Comparison of ENCODE assay signal across 7 cellular contexts in the genomic region with DNA sequence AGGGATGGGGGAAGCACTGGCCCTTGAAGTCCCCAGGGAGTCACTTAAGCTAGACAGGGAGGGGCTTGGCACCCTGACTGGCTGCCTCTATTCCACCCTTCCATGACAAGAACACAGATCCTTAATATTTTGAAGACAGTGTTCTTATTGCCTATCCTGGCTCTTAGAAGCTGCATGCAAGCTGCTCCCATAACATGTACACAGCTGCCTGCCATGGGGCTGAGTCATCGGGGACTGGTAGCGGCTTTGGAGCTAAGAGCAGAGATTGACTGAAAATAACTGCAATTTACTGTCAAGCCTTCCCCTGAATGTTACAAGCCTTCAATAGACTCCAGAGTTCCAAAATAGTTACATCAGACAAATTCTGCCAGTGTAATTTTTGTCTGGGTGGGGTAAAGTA.
A peak's percentile ranks its signal among the peaks of the same experiment; 100 is the strongest.
DNase-seq lines count a peak whose midpoint lies in the region; ATAC-seq and TF ChIP-seq lines count a peak whose summit lies in the region.
"Not testable (repeated sequence)": the region's sequence is repeated elsewhere in the genome, so short reads cannot be mapped to it uniquely, and the experiment has no call there.

No MANE protein-coding gene starts in this region.

- peak overlapping the region; percentile 41 for H3K27ac Mint-ChIP-seq in chondrocyte (ENCODE audit: unreplicated experiment)

- not testable (repeated sequence) for H3K9me3 Mint-ChIP-seq in chondrocyte (ENCODE audit: low read depth)

- H3K36me3 Mint-ChIP-seq in chondrocyte (ENCODE audit: low read depth) = peaks cover 11% of the 10 kb centered on the region

- H3K4me1 Mint-ChIP-seq in chondrocyte (ENCODE audit: low read depth) = peaks cover 20% of the 10 kb centered on the region

- intact Hi-C loops in left lung (cut with DNase I) = not testable (repeated sequence)

- H3K27ac ChIP-seq in left lung = not testable (repeated sequence)

- TF ChIP-seq CTCF in chondrocyte (IDR thresholded peaks at IDR 0.05); foreskin fibroblast (IDR thresholded peaks at IDR 0.05; ENCODE audit: low read depth, low read length); left lung (IDR thresholded peaks at IDR 0.05); retinal pigment epithelial cell (conservative IDR thresholded peaks at IDR 0.05; ENCODE audit: low read depth, low read length): not testable (repeated sequence)

- H3K36me3 ChIP-seq in left lung = not testable (repeated sequence)

- not testable (repeated sequence) for H3K4me1 ChIP-seq in left lung

- DNase-seq in DMS53 treated with DMSO at 0.1 percent for 48 hours (lab: John Stamatoyannopoulos, UW; ENCODE audit: unreplicated experiment) (peak; percentile 33), HT-29 (ENCODE audit: low spot score) (peak; percentile 12), T1000 (lab: John Stamatoyannopoulos, UW) (peak; percentile 8), foreskin fibroblast (peak; percentile 53 to 90), left lung (peak in 1 of 2 donors; percentile 40), retinal pigment epithelial cell (ENCODE audit: low read depth) (peak; percentile 60)
- not testable (repeated sequence) for DNase-seq in chondrocyte (ENCODE audit: low spot score)

- ATAC-seq in left lung = peak; percentile 76

- H3K4me3 ChIP-seq in foreskin fibroblast (ENCODE audit: low read depth in 1 of 2, low read length in 2 of 2); left lung; retinal pigment epithelial cell (ENCODE audit: low read length): not testable (repeated sequence)

- not testable (repeated sequence) for H3K27me3 Mint-ChIP-seq in chondrocyte (ENCODE audit: low read depth)

- H3K4me3 Mint-ChIP-seq in chondrocyte (ENCODE audit: unreplicated experiment) = peak overlapping the region; percentile 20

- H3K27me3 ChIP-seq in left lung = not testable (repeated sequence)

- H3K9me3 ChIP-seq in left lung = not testable (repeated sequence)
